Comparison of ENCODE assay signal across 20 cellular contexts in genomic region chr11:114343493-114343892, GRCh38. TPM values are rescaled to one million over a fixed set of nuclear protein-coding genes. Genes with fewer than 3 reads are reported as not detected.
"Had no signal": no experiment of that assay in that cellular context is flagged by ENCODE, and none has a peak within 500 bp of the region (broad histone marks: within the 10 kb centered on the region; RNA-seq: fewer than 3 reads in every experiment).

No MANE protein-coding gene starts in this region.

- H3K27me3 ChIP-seq: Peyer's patch, SJCRH30 had no signal

- DNase-seq: KBM-7, NCI-H1092, NCI-H1105 treated with DMSO at 0.1 percent for 48 hours, NCI-H1417 treated with DMSO at 0.1 percent for 48 hours, NCI-H146, NCI-H1694 treated with DMSO at 0.1 percent for 48 hours, NCI-H1930, NCI-H2081, NCI-H2107, NCI-H2227 treated with DMSO at 0.1 percent for 48 hours, NCI-H524, NCI-H526 treated with DMSO at 0.1 percent for 48 hours, NCI-H748 treated with DMSO at 0.1 percent for 48 hours, Peyer's patch, SHP77 treated with DMSO at 0.1 percent for 48 hours, SJCRH30, T-helper 1 cell had no signal

- ATAC-seq: Right ventricle myocardium inferior, SK-N-SH treated with all-trans-retinoic acid at 6 μM for 48 hours had no signal

- H3K27ac ChIP-seq: Peyer's patch, SJCRH30 had no signal

- H3K36me3 ChIP-seq: Peyer's patch, SJCRH30 had no signal

- H3K9me3 ChIP-seq: Peyer's patch, SJCRH30 had no signal

- H3K4me3 ChIP-seq: Peyer's patch, SJCRH30 had no signal

RNA-seq across cellular contexts. Expression of gene NNMT, which starts 47.3 kb away (rescaled TPM):
- polyA plus RNA-seq: IgD-negative memory B cell had no signal
